In the genomic region with DNA sequence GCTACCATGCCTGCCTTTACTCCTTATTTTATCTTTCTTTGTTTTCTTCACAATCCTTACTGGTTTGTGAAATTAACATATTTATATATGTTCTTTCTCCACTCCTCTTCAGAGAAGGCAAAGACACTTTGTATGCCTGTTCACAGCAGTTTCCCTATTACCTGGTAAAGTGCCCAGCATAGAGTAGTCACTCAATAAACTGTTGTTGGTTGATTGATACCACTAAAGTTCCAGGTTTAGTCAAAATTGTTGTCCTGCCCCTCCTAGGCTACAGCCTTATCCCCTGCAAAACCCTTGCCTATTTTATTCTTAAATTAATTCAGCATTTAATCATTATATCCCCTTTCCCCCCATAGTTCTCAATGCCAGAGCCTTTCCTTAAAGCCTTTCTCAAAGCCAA, we compare ENCODE assay signal across 9 cellular contexts.
"Had no signal": no experiment of that assay in that cellular context is flagged by ENCODE, and none has a peak within 500 bp of the region (broad histone marks: within the 10 kb centered on the region; RNA-seq: fewer than 3 reads in every experiment).

No MANE protein-coding gene starts in this region.

- DNase-seq: IMR-90, Karpas-422, KBM-7, KG1 had no signal

- H3K27ac ChIP-seq: HL-60, KMS-11 had no signal

- H3K4me2 ChIP-seq: KMS-11 had no signal

- H3K27me3 Mint-ChIP-seq: IgD-negative memory B cell had no signal

- H3K36me3 Mint-ChIP-seq: IgD-negative memory B cell had no signal

- H3K4me3 ChIP-seq: K562 had no signal

- ATAC-seq: HepG2, K562 had no signal

- H3K9ac ChIP-seq: KMS-11 had no signal

- H3K27ac Mint-ChIP-seq: IgD-negative memory B cell had no signal

- H3K4me3 Mint-ChIP-seq: IgD-negative memory B cell had no signal

- H3K4me1 Mint-ChIP-seq: IgD-negative memory B cell had no signal
